In the genomic region with DNA sequence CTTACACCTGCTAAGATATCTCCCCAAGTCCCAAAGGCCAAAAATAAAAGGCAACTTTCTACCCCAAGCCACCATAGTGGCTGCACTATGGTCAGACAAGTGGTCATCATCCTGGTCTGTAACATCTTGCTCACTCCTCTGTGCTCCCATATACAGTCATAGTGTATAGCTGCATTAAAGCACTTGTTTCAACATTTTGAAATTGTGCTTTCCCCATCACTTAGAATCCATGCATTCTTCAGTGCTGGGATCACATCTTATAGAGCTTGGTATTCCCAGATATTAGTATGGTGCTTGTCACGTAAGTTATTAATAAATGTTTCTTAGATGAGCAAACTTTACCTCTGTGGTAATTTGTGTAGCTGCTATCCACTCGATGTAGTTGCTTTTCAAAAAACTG, we compare ENCODE assay signal across 12 cellular contexts. TPM values are rescaled to one million over a fixed set of nuclear protein-coding genes. Genes with fewer than 3 reads are reported as not detected.
A peak's percentile ranks its signal among the peaks of the same experiment; 100 is the strongest.
DNase-seq lines count a peak whose midpoint lies in the region; ATAC-seq and TF ChIP-seq lines count a peak whose summit lies in the region.
"Had no signal": no experiment of that assay in that cellular context is flagged by ENCODE, and none has a peak within 500 bp of the region (broad histone marks: within the 10 kb centered on the region; RNA-seq: fewer than 3 reads in every experiment).

No MANE protein-coding gene starts in this region.

- no peak overlapping the region for H3T11ph ChIP-seq in H9 (ENCODE audit: low read length)

- H3K36me3 ChIP-seq in MM.1S (replicated peaks; ENCODE audit: insufficient read depth, low read length) = no peaks in the 10 kb centered on the region
- no peaks in the 10 kb centered on the region for H3K36me3 ChIP-seq in mammary epithelial cell (ENCODE audit: insufficient read depth, low read length)
- no peaks in the 10 kb centered on the region for H3K36me3 ChIP-seq in Karpas-422 (ENCODE audit: insufficient read depth, low read length)
- H3K36me3 ChIP-seq: ascending aorta, gastrocnemius medialis had no signal

- H3K4me3 ChIP-seq in MM.1S (ENCODE audit: low read length) (no peak overlapping the region), mammary epithelial cell (replicated peaks in 1 of 3; ENCODE audit: insufficient read depth in 1 of 3, low read depth in 2 of 3, low read length in 3 of 3) (peak overlapping the region in 1 of 3 experiments; percentile 9), Karpas-422 (ENCODE audit: low read length) (no peak overlapping the region)
- H3K4me3 ChIP-seq: ascending aorta, gastrocnemius medialis had no signal

- TF ChIP-seq CTCF in Calu3 (IDR thresholded peaks at IDR 0.05; ENCODE audit: unreplicated experiment) (no peak), MM.1S (IDR thresholded peaks at IDR 0.05; ENCODE audit: low read length) (no peak), mammary epithelial cell (conservative IDR thresholded peaks at IDR 0.05 in 1 of 2, IDR thresholded peaks at IDR 0.05 in 1 of 2; ENCODE audit: extremely low read depth in 1 of 2, insufficient read depth in 1 of 2, low read depth in 1 of 2, low read length in 2 of 2) (no peak), H9 (conservative IDR thresholded peaks at IDR 0.05) (no peak)

- no peak overlapping the region for H2AFZ ChIP-seq in MM.1S (ENCODE audit: low read length)
- H2AFZ ChIP-seq in mammary epithelial cell (ENCODE audit: low read depth, low read length) = no peak overlapping the region
- H2AFZ ChIP-seq in Karpas-422 (ENCODE audit: low read length) = no peak overlapping the region
- H2AFZ ChIP-seq in H9 (ENCODE audit: low read length) = no peak overlapping the region

- BruUV-seq in Calu3 (replicated peaks; lab: Mats Ljungman, UMichigan) (no TSS peak), mammary epithelial cell (replicated peaks; lab: Mats Ljungman, UMichigan) (TSS peak; percentile 30)

- H3K9ac ChIP-seq in MM.1S (ENCODE audit: low read length) = no peak overlapping the region
- no peak overlapping the region for H3K9ac ChIP-seq in mammary epithelial cell (ENCODE audit: insufficient read depth, low read length)
- no peak overlapping the region for H3K9ac ChIP-seq in Karpas-422 (ENCODE audit: low read length)
- H3K9ac ChIP-seq in H9 (ENCODE audit: extremely low read depth, insufficient read length, low read length) = no peak overlapping the region

- dilution Hi-C loops in mammary epithelial cell (cut with HindIII; ENCODE audit: low sequenced_read_pairs) = no loop called here

- H4K20me1 ChIP-seq in MM.1S (ENCODE audit: insufficient read depth, low read length) (no peaks in the 10 kb centered on the region), mammary epithelial cell (ENCODE audit: insufficient read depth, low read length) (no peaks in the 10 kb centered on the region), Karpas-422 (ENCODE audit: insufficient read depth, low read depth, low read length) (no peaks in the 10 kb centered on the region), H9 (ENCODE audit: control insufficient read depth, insufficient read depth, insufficient read length) (no peaks in the 10 kb centered on the region)

- no peak for ATAC-seq in naive thymus-derived CD8-positive, alpha-beta T cell
- ATAC-seq: gastrocnemius medialis had no signal

- H3K9me3 ChIP-seq in MM.1S (replicated peaks; ENCODE audit: insufficient read depth, low read length) (no peaks in the 10 kb centered on the region), mammary epithelial cell (replicated peaks; ENCODE audit: insufficient read depth, low read length) (no peaks in the 10 kb centered on the region), Karpas-422 (ENCODE audit: low read length) (peaks cover 5% of the 10 kb centered on the region; the same call in 1 of the 2 replicates), H9 (ENCODE audit: control insufficient read depth, low read depth, low read length) (no peaks in the 10 kb centered on the region)
- H3K9me3 ChIP-seq: ascending aorta, gastrocnemius medialis had no signal

- intact Hi-C loops in Calu3 (cut with micrococcal nuclease; ENCODE audit: unreplicated experiment) = no loop called here
- intact Hi-C loops in mammary epithelial cell (cut with micrococcal nuclease) = loop anchor here (1.0 to 5.0 kb wide), 6 partner anchors 23 to 298 kb away; no protein-coding TSS in a partner anchor
- intact Hi-C loops in posterior cingulate gyrus (cut with DNase I) = no loop called here

- H3K4me1 Mint-ChIP-seq in Calu3 (ENCODE audit: low read depth, unreplicated experiment) (peaks cover 17% of the 10 kb centered on the region), H9 (peaks cover 8 to 11% of the 10 kb centered on the region in 2 experiments)
- peaks cover 20 to 50% (median 37%) of the 10 kb centered on the region in 4 donors for H3K4me1 Mint-ChIP-seq in naive thymus-derived CD8-positive, alpha-beta T cell

- H3K27me3 Mint-ChIP-seq in Calu3 (ENCODE audit: unreplicated experiment) = no peaks in the 10 kb centered on the region
- H3K27me3 Mint-ChIP-seq in naive thymus-derived CD8-positive, alpha-beta T cell = no peaks in the 10 kb centered on the region
- H3K27me3 Mint-ChIP-seq in H9 (ENCODE audit: low read depth) = no peaks in the 10 kb centered on the region

- 0 out of 2 replicates have a peak, but pooled peaks cover 3% of the 10 kb centered on the region for H3F3A ChIP-seq in MM.1S (ENCODE audit: insufficient read depth, low read length)

- no peak for DNase-seq in Calu3
- DNase-seq in MM.1S = no peak
- DNase-seq in mammary epithelial cell = peak; percentile 64
- no peak for DNase-seq in naive thymus-derived CD8-positive, alpha-beta T cell
- no peak for DNase-seq in OCI-M2 (lab: John Stamatoyannopoulos, UW; ENCODE audit: unreplicated experiment)
- no peak for DNase-seq in posterior cingulate gyrus
- no peak for DNase-seq in Karpas-422
- DNase-seq in H9 = no peak
- DNase-seq: DMS79 treated with DMSO at 0.1 percent for 48 hours, gastrocnemius medialis, NCI-H2107 had no signal

- no peak overlapping the region for H2BK120ac ChIP-seq in H9 (ENCODE audit: low read depth, low read length, poor library complexity, severe bottlenecking)

- H2BK12ac ChIP-seq in H9 (ENCODE audit: insufficient read length, low read depth, low read length) = no peak overlapping the region

- H2BK15ac ChIP-seq in H9 (ENCODE audit: low read depth, low read length) = no peak overlapping the region

- no peak overlapping the region for H3K23ac ChIP-seq in H9 (ENCODE audit: insufficient read length, low read depth, low read length)

- H3K4me3 Mint-ChIP-seq in Calu3 (ENCODE audit: low read depth, unreplicated experiment) (no peak overlapping the region), H9 (no peak overlapping the region)
- peak overlapping the region in 9 of 10 donors; percentile 16 to 78 (median 49) for H3K4me3 Mint-ChIP-seq in naive thymus-derived CD8-positive, alpha-beta T cell

- no peak overlapping the region for H3K4ac ChIP-seq in H9 (ENCODE audit: low read depth, low read length)

- H3K79me2 ChIP-seq in MM.1S (ENCODE audit: low read length) (no peaks in the 10 kb centered on the region), mammary epithelial cell (ENCODE audit: insufficient read depth, low read length) (no peaks in the 10 kb centered on the region), Karpas-422 (ENCODE audit: low read length) (no peaks in the 10 kb centered on the region), H9 (ENCODE audit: insufficient read depth, low read length) (no peaks in the 10 kb centered on the region)

- no peak overlapping the region for H2BK5ac ChIP-seq in H9 (ENCODE audit: insufficient read length, low read length)

- H4K5ac ChIP-seq in H9 (ENCODE audit: insufficient read length, low read depth, low read length) = no peak overlapping the region

- no peak overlapping the region for H3K14ac ChIP-seq in H9 (ENCODE audit: insufficient read depth, low read length)

- H3K27me3 ChIP-seq in MM.1S (replicated peaks; ENCODE audit: insufficient read depth, low read length) (no peaks in the 10 kb centered on the region; the same call in 1 of the 2 replicates), mammary epithelial cell (ENCODE audit: insufficient read depth, low read length) (no peaks in the 10 kb centered on the region), Karpas-422 (ENCODE audit: low read length) (no peaks in the 10 kb centered on the region), H9 (ENCODE audit: insufficient read depth, low read length) (no peaks in the 10 kb centered on the region)
- H3K27me3 ChIP-seq: ascending aorta, gastrocnemius medialis had no signal

- H3K36me3 Mint-ChIP-seq in Calu3 (ENCODE audit: insufficient read depth, unreplicated experiment) = no peaks in the 10 kb centered on the region
- H3K36me3 Mint-ChIP-seq in naive thymus-derived CD8-positive, alpha-beta T cell = peaks cover 0 to 6% (median 4%) of the 10 kb centered on the region in 3 donors
- H3K36me3 Mint-ChIP-seq in H9 (ENCODE audit: insufficient read depth in 1 of 3, low read depth in 3 of 3) = peaks cover 0 to 16% (median 5%) of the 10 kb centered on the region in 3 experiments; a peak in 3 of 7 replicates

- no peaks in the 10 kb centered on the region for H3K23me2 ChIP-seq in H9 (ENCODE audit: insufficient read length, low read depth, low read length, poor library complexity, severe bottlenecking)

- H3K18ac ChIP-seq in H9 (ENCODE audit: insufficient read length, low read depth, low read length) = no peak overlapping the region

- peak overlapping the region; percentile 34 for H3K27ac Mint-ChIP-seq in Calu3 (ENCODE audit: unreplicated experiment)
- peak overlapping the region in 7 of 10 donors; percentile 30 to 85 (median 61) for H3K27ac Mint-ChIP-seq in naive thymus-derived CD8-positive, alpha-beta T cell
- no peak overlapping the region for H3K27ac Mint-ChIP-seq in H9

- H3K4me2 ChIP-seq in MM.1S (ENCODE audit: low read depth, low read length) = peak overlapping the region; percentile 39
- H3K4me2 ChIP-seq in mammary epithelial cell (ENCODE audit: insufficient read depth, low read depth, low read length) = peak overlapping the region; percentile 62
- no peak overlapping the region for H3K4me2 ChIP-seq in Karpas-422 (ENCODE audit: low read depth, low read length, poor library complexity, severe bottlenecking)
- H3K4me2 ChIP-seq in H9 (ENCODE audit: insufficient read depth, insufficient read length, low read length) = no peak overlapping the region

- H2AK5ac ChIP-seq in H9 (ENCODE audit: insufficient read length, low read length) = no peak overlapping the region

- in situ Hi-C loops in mammary epithelial cell (cut with MboI; ENCODE audit: low sequenced_read_pairs in 2 of 2) = no loop called here

- H3K9me2 ChIP-seq in MM.1S (replicated peaks; ENCODE audit: insufficient read depth, low read length) (no peaks in the 10 kb centered on the region), Karpas-422 (replicated peaks; ENCODE audit: insufficient read depth, low read length) (no peaks in the 10 kb centered on the region)

- peaks cover 44% of the 10 kb centered on the region for H3K4me1 ChIP-seq in MM.1S (ENCODE audit: low read length)
- peaks cover 24% of the 10 kb centered on the region for H3K4me1 ChIP-seq in mammary epithelial cell (ENCODE audit: insufficient read depth, low read length)
- peaks cover 7% of the 10 kb centered on the region; the same call in 1 of the 2 replicates for H3K4me1 ChIP-seq in Karpas-422 (ENCODE audit: low read length)
- H3K4me1 ChIP-seq in H9 (ENCODE audit: insufficient read depth, low read length) = no peaks in the 10 kb centered on the region; the same call in 1 of the 2 replicates
- H3K4me1 ChIP-seq: ascending aorta had no signal

- H4K8ac ChIP-seq in H9 (replicated peaks; ENCODE audit: insufficient read length, low read depth, low read length) = no peak overlapping the region

- 0% methylated on average over 2 of the region's 2 CpGs for WGBS in mammary epithelial cell (ENCODE audit: low coverage, missing lambda C conversion rate)
- no CpG with 5 or more reads among the region's 2 CpGs for WGBS in H9 (ENCODE audit: extremely low coverage, insufficient read length, low lambda C conversion rate)

- peak overlapping the region; percentile 13; the same call in 1 of the 2 replicates for H3K27ac ChIP-seq in MM.1S (ENCODE audit: low read length)
- H3K27ac ChIP-seq in mammary epithelial cell (ENCODE audit: insufficient read depth, low read depth, low read length) = peak overlapping the region; percentile 52
- no peak overlapping the region for H3K27ac ChIP-seq in Karpas-422 (ENCODE audit: low read length)
- H3K27ac ChIP-seq in H9 (ENCODE audit: insufficient read length, low read depth, low read length) = no peak overlapping the region
- H3K27ac ChIP-seq: ascending aorta, gastrocnemius medialis had no signal

- POLR2A ChIA-PET in naive thymus-derived CD8-positive, alpha-beta T cell (lab: Charles Lee) = interaction anchor here (0.7 to 0.9 kb wide), 2 partner anchors 40 to 67 kb away, joined by 3 read pairs; no protein-coding TSS in a partner anchor

- H4K91ac ChIP-seq in H9 (ENCODE audit: insufficient read length, low read depth, low read length) = no peak overlapping the region

- H3K9me3 Mint-ChIP-seq in Calu3 (ENCODE audit: low read depth, unreplicated experiment) (no peaks in the 10 kb centered on the region), H9 (peaks cover 4 to 22% of the 10 kb centered on the region in 2 experiments)
- peaks cover 4 to 20% (median 9%) of the 10 kb centered on the region in 9 donors for H3K9me3 Mint-ChIP-seq in naive thymus-derived CD8-positive, alpha-beta T cell

- CTCF ChIA-PET in Calu3 (lab: Charles Lee) (interaction anchor here (0.6 to 0.7 kb wide), 2 partner anchors 18 to 25 kb away, joined by 3 to 5 read pairs; no protein-coding TSS in a partner anchor), mammary epithelial cell (lab: Charles Lee; ENCODE audit: low non-redundant PET) (interaction anchor here (0.6 kb wide), 1 partner anchor 29 kb away, joined by 5 read pairs; no protein-coding TSS in a partner anchor)

- H2BK20ac ChIP-seq in H9 (ENCODE audit: low read depth, low read length, poor library complexity, severe bottlenecking) = no peak overlapping the region

- H3K56ac ChIP-seq in H9 (ENCODE audit: insufficient read length, low read depth, low read length) = no peak overlapping the region

- H3K79me1 ChIP-seq in H9 (ENCODE audit: insufficient read depth, low read depth, low read length, poor library complexity, severe bottlenecking) = no peaks in the 10 kb centered on the region

RNA-seq across cellular contexts. Expression of a gene that starts 40.4 kb away (rescaled TPM):
- total RNA-seq in Calu3 (2022) (26.9 and 29.4 TPM in 2 replicates), mammary epithelial cell (100 to 1,000 TPM in 1 of 2 donors, 10 to 100 TPM in 1; 96.7 to 276 TPM), H9 (2021) (58.3 and 61.5 TPM in 2 replicates)
- 84.4 TPM for polyA plus RNA-seq in mammary epithelial cell
- polyA minus RNA-seq in mammary epithelial cell = 192 TPM
- total RNA-seq in naive thymus-derived CD8-positive, alpha-beta T cell = 10 to 100 TPM; 28.4 to 32.3 TPM
- 10 to 100 TPM; 47.9 to 68.5 (median 52.6) TPM for polyA plus RNA-seq in naive thymus-derived CD8-positive, alpha-beta T cell
- total RNA-seq in Karpas-422 (2014; rRNA removed; shearing (Covaris generic); ENCODE audit: low replicate concordance) = 10.7 and 12.5 TPM in 2 replicates

Comparison
In these comparisons a context has a peak if more than half of its experiments do, and no peak if none do; other contexts are left out.
1. H3K27ac Mint-ChIP-seq: peak in Calu3 (single experiment) and naive thymus-derived CD8-positive, alpha-beta T cell (7 of 10); none in H9 (0 of 3).
2. H3K4me3 Mint-ChIP-seq: peak in naive thymus-derived CD8-positive, alpha-beta T cell (9 of 10); none in Calu3 (single experiment) and H9 (0 of 2).
3. H3K27ac ChIP-seq: peak in MM.1S (single experiment) and mammary epithelial cell (single experiment); none in Karpas-422 (single experiment) and H9 (single experiment).
4. H3K4me2 ChIP-seq: peak in MM.1S (single experiment) and mammary epithelial cell (single experiment); none in Karpas-422 (single experiment) and H9 (single experiment).